In the genomic region with DNA sequence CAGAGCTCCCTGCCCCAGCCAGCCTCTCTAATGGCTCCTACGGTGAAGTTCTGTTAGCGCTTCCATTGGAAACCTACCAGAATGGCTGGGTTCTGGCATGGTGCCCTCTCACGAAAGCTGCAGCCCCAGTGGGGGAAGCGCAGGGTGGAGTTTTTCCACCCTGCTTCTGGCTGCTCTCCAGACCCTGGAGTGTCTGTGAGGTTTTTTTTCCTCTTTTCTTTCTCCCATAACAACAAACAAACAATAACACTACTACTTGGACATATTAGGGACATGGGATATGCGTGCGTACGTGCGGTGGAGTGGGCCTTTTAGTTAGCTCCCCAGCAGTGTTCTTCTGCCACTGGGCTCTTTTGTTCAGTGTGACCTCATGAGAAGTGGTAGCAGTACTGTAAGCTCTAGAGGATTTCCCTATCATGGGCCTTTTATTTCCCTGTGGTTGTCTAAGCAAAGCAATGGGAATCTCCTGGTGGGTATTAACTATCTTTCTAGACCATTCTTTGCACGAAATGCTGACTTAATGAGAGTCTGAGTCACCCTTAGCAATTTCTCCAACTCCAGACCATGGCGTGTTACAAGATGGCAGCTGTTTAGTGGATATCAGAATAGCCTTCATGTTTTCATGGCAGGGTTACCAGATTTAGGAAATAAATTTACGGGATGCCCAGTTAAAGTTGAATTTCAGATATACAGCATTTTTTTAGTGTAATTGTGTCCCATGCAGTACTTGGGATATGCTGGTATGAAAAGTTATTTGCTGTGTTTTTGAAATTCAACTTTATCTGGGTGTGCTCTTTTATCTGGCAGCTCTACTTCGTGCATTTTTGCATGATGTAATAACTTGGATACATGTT, we compare ENCODE assay signal across 9 cellular contexts.
DNase-seq lines count a peak whose midpoint lies in the region; ATAC-seq and TF ChIP-seq lines count a peak whose summit lies in the region.
"Had no signal": no experiment of that assay in that cellular context is flagged by ENCODE, and none has a peak within 500 bp of the region (broad histone marks: within the 10 kb centered on the region; RNA-seq: fewer than 3 reads in every experiment).

No MANE protein-coding gene starts in this region.

- H3K4me3 ChIP-seq in fibroblast of pulmonary artery (replicated peaks; ENCODE audit: low read depth, low read length) (no peak overlapping the region), trophoblast cell (ENCODE audit: low read depth, low read length) (no peak overlapping the region)

- no peak overlapping the region for H2BK12ac ChIP-seq in trophoblast cell (ENCODE audit: low read length)

- H3K9me3 Mint-ChIP-seq in activated naive CD4-positive, alpha-beta T cell treated with anti-CD3 and anti-CD28 coated beads, Interleukin-2, amount 10 ng/mL, durations not matched to agents 7 days and 5 days, result peaks cover 12% of the 10 kb centered on the region

- H3K4me1 ChIP-seq in trophoblast cell (ENCODE audit: control insufficient read depth in 1 of 2, insufficient read depth in 2 of 2, low read length in 2 of 2), result peaks cover 0 to 9% of the 10 kb centered on the region in 2 experiments

- H3K4ac ChIP-seq in trophoblast cell (ENCODE audit: low read depth, low read length), result no peak overlapping the region

- H3K9ac ChIP-seq in trophoblast cell (ENCODE audit: low read length), result no peak overlapping the region

- no peak overlapping the region for H3K4me2 ChIP-seq in trophoblast cell (ENCODE audit: low read length)

- WGBS in trophoblast cell (ENCODE audit: extremely low coverage, insufficient coverage, insufficient read length), result no CpG with 5 or more reads among the region's 12 CpGs

- H3K4me3 Mint-ChIP-seq in activated naive CD4-positive, alpha-beta T cell treated with anti-CD3 and anti-CD28 coated beads, Interleukin-2, amount 10 ng/mL, durations not matched to agents 7 days and 5 days, result no peak overlapping the region
- H3K4me3 Mint-ChIP-seq: activated naive CD8-positive, alpha-beta T cell treated with anti-CD3 and anti-CD28 coated beads, Interleukin-2, amount 10 ng/mL, durations not matched to agents 7 days and 5 days had no signal

- no peaks in the 10 kb centered on the region for H3K27me3 ChIP-seq in trophoblast cell (ENCODE audit: insufficient read depth, low read length)

- H3K27me3 Mint-ChIP-seq in activated naive CD4-positive, alpha-beta T cell treated with anti-CD3 and anti-CD28 coated beads, Interleukin-2, amount 10 ng/mL, durations not matched to agents 7 days and 5 days, result no peaks in the 10 kb centered on the region
- H3K27me3 Mint-ChIP-seq: activated naive CD8-positive, alpha-beta T cell treated with anti-CD3 and anti-CD28 coated beads, Interleukin-2, amount 10 ng/mL, durations not matched to agents 7 days and 5 days had no signal

- CTCF ChIA-PET in activated naive CD4-positive, alpha-beta T cell treated with anti-CD3 and anti-CD28 coated beads, Interleukin-2, amount 10 ng/mL, durations not matched to agents 7 days and 5 days (lab: Charles Lee), result no interaction called here

- no peak overlapping the region for H4K12ac ChIP-seq in trophoblast cell (ENCODE audit: low read depth, low read length)

- H3K36me3 Mint-ChIP-seq in activated naive CD4-positive, alpha-beta T cell treated with anti-CD3 and anti-CD28 coated beads, Interleukin-2, amount 10 ng/mL, durations not matched to agents 7 days and 5 days, result peaks cover 2% of the 10 kb centered on the region

- H3K27ac Mint-ChIP-seq in activated naive CD4-positive, alpha-beta T cell treated with anti-CD3 and anti-CD28 coated beads, Interleukin-2, amount 10 ng/mL, durations not matched to agents 7 days and 5 days, result no peak overlapping the region
- H3K27ac Mint-ChIP-seq: activated naive CD8-positive, alpha-beta T cell treated with anti-CD3 and anti-CD28 coated beads, Interleukin-2, amount 10 ng/mL, durations not matched to agents 7 days and 5 days had no signal

- no peak overlapping the region for H3K27ac ChIP-seq in trophoblast cell (ENCODE audit: low read depth, low read length)

- no peak overlapping the region for H2AFZ ChIP-seq in trophoblast cell (ENCODE audit: insufficient read depth, low read length, poor library complexity)

- no peak overlapping the region for H3K18ac ChIP-seq in trophoblast cell (ENCODE audit: low read length)

- H4K8ac ChIP-seq in trophoblast cell (ENCODE audit: low read depth, low read length), result no peak overlapping the region

- H3K23ac ChIP-seq in trophoblast cell (ENCODE audit: low read length), result no peak overlapping the region

- no peak overlapping the region for H4K91ac ChIP-seq in trophoblast cell (ENCODE audit: low read depth, low read length)

- H2BK5ac ChIP-seq in trophoblast cell (ENCODE audit: low read depth, low read length, poor library complexity), result no peak overlapping the region

- H3K79me2 ChIP-seq in trophoblast cell (ENCODE audit: control insufficient read depth, insufficient read depth, low read length, poor library complexity), result no peaks in the 10 kb centered on the region

- H3K14ac ChIP-seq in trophoblast cell (ENCODE audit: low read length), result no peak overlapping the region

- H3K9me3 ChIP-seq in trophoblast cell (ENCODE audit: insufficient read depth, low read depth, low read length), result no peaks in the 10 kb centered on the region

- no peak overlapping the region for H2AK5ac ChIP-seq in trophoblast cell (ENCODE audit: low read length)

- H3K36me3 ChIP-seq in trophoblast cell (ENCODE audit: control insufficient read depth in 1 of 2, insufficient read depth in 2 of 2, low read length in 2 of 2), result no peaks in the 10 kb centered on the region

- ATAC-seq in HG02623 (IDR thresholded peaks at IDR 0.05; ENCODE audit: unreplicated experiment), result no peak
- no peak for ATAC-seq in GM21723 (IDR thresholded peaks at IDR 0.05; ENCODE audit: unreplicated experiment)

- TF ChIP-seq CTCF in fibroblast of pulmonary artery (IDR thresholded peaks at IDR 0.05; ENCODE audit: low read length, missing control alignments), result no peak

- no peaks in the 10 kb centered on the region for H3K4me1 Mint-ChIP-seq in activated naive CD4-positive, alpha-beta T cell treated with anti-CD3 and anti-CD28 coated beads, Interleukin-2, amount 10 ng/mL, durations not matched to agents 7 days and 5 days
- H3K4me1 Mint-ChIP-seq: activated naive CD8-positive, alpha-beta T cell treated with anti-CD3 and anti-CD28 coated beads, Interleukin-2, amount 10 ng/mL, durations not matched to agents 7 days and 5 days had no signal

- no peaks in the 10 kb centered on the region for H3K79me1 ChIP-seq in trophoblast cell (ENCODE audit: low read length)

- H2BK120ac ChIP-seq in trophoblast cell (ENCODE audit: insufficient read depth, low read length, poor library complexity), result no peak overlapping the region

- DNase-seq in DMS79 (lab: John Stamatoyannopoulos, UW), result peak; percentile 86
- DNase-seq in RPMI7951 (ENCODE audit: low read depth), result peak; percentile 99
- DNase-seq in fibroblast of pulmonary artery (ENCODE audit: low read depth), result peak; percentile 94
- peak; percentile 38 to 77 for DNase-seq in trophoblast cell
- no peak for DNase-seq in activated naive CD4-positive, alpha-beta T cell treated with anti-CD3 and anti-CD28 coated beads, Interleukin-2, amount 10 ng/mL, durations not matched to agents 7 days and 5 days
- no peak for DNase-seq in GM19240 (ENCODE audit: insufficient read length, low spot score)
- DNase-seq: activated naive CD8-positive, alpha-beta T cell treated with anti-CD3 and anti-CD28 coated beads, Interleukin-2, amount 10 ng/mL, durations not matched to agents 7 days and 5 days had no signal

Comparison
In these comparisons a context has a peak if more than half of its experiments do, and no peak if none do; other contexts are left out.
1. DNase-seq: peak in DMS79 (single experiment), RPMI7951 (single experiment), fibroblast of pulmonary artery (single experiment) and trophoblast cell (2 of 2); none in activated naive CD4-positive, alpha-beta T cell treated with anti-CD3 and anti-CD28 coated beads, Interleukin-2, amount 10 ng/mL, durations not matched to agents 7 days and 5 days (single experiment) and GM19240 (single experiment).